In the genomic region with DNA sequence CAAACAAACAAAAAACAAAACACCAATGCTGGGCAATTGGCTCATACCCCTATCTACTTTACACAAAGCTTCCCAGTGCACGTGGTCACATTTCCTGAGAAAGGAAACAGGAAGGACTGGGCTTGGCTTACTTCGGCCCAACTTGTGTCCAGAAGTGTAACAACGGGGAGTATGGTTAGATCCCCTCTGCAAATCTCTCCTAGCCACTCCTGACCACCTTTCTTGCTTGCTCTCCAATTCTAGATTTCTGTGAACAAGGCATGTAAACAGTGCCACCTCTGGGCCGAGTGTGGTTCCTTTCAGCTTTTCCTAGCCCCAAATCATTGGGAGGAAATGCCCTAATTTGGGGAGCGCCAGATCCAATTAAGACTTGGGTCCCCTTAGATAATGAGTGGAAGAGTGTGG, we compare ENCODE assay signal across 9 cellular contexts. TPM values are rescaled to one million over a fixed set of nuclear protein-coding genes. Genes with fewer than 3 reads are reported as not detected.
DNase-seq lines count a peak whose midpoint lies in the region; ATAC-seq, FAIRE-seq and TF ChIP-seq lines count a peak whose summit lies in the region.
"Had no signal": no experiment of that assay in that cellular context is flagged by ENCODE, and none has a peak within 500 bp of the region (broad histone marks: within the 10 kb centered on the region; RNA-seq: fewer than 3 reads in every experiment).

No MANE protein-coding gene starts in this region.

- in situ Hi-C loops in T47D (cut with HindIII; ENCODE audit: low pct_unique_long_range_greater_than_20kb, low sequenced_read_pairs), result no loop called here
- in situ Hi-C loops in HepG2 (cut with HindIII; ENCODE audit: extremely low pct_ligation_motif_present, low pct_unique_long_range_greater_than_20kb), result no loop called here

- H3K4me2 ChIP-seq in HepG2 (ENCODE audit: low read depth, low read length) (no peak overlapping the region), Karpas-422 (ENCODE audit: low read depth, low read length, poor library complexity, severe bottlenecking) (no peak overlapping the region)

- TF ChIP-seq EP300 in HepG2 (IDR thresholded peaks at IDR 0.05; ENCODE audit: low read depth in 2 of 2, low read length in 2 of 2) (no peak), HepG2 (CRISPR knock-in tag; IDR thresholded peaks at IDR 0.05; ENCODE audit: borderline replicate concordance) (no peak)

- H3K9ac ChIP-seq in HepG2 (ENCODE audit: insufficient read depth, low read depth, low read length) (no peak overlapping the region), Karpas-422 (ENCODE audit: low read length) (no peak overlapping the region)

- POLR2A ChIA-PET in HEK293 (lab: Yijun Ruan, JAX), result no interaction called here
- POLR2A ChIA-PET in HepG2 (lab: Yijun Ruan, JAX), result no interaction called here

- H3K9me3 ChIP-seq in HEK293 (ENCODE audit: control insufficient read depth, insufficient read depth, low read depth, low read length) (no peaks in the 10 kb centered on the region), HepG2 (ENCODE audit: low read length) (no peaks in the 10 kb centered on the region), Karpas-422 (ENCODE audit: low read length) (no peaks in the 10 kb centered on the region)

- no peak for TF ChIP-seq POLR2A in HepG2 (IDR thresholded peaks at IDR 0.05; ENCODE audit: insufficient read depth in 1 of 2, low read depth in 2 of 2, low read length in 2 of 2)

- no peak for FAIRE-seq in HepG2 (lab: Jason Lieb, UNC)

- H3K36me3 ChIP-seq in HEK293 (ENCODE audit: control insufficient read depth in 2 of 2, insufficient read depth in 1 of 2, low read length in 2 of 2) (peaks cover 6 to 44% of the 10 kb centered on the region in 2 experiments; a peak in 2 of 3 replicates), HepG2 (replicated peaks in 1 of 2; ENCODE audit: control insufficient read depth in 1 of 2, insufficient read depth in 2 of 2, low read length in 2 of 2) (peaks cover 20 to 42% of the 10 kb centered on the region in 2 experiments; a peak in 4 of 5 replicates), Karpas-422 (ENCODE audit: insufficient read depth, low read length) (no peaks in the 10 kb centered on the region)

- BruUV-seq in HepG2 (replicated peaks; lab: Mats Ljungman, UMichigan), result no TSS peak

- peak; percentile 48; the same call in 1 of the 2 replicates for TF ChIP-seq RAD21 in HepG2 (CRISPR knock-in tag; IDR thresholded peaks at IDR 0.05)

- H3K27ac ChIP-seq in 22Rv1, result no peak overlapping the region
- no peak overlapping the region for H3K27ac ChIP-seq in HEK293 (ENCODE audit: extremely low read depth, low read depth, low read length)
- no peak overlapping the region for H3K27ac ChIP-seq in HepG2 (ENCODE audit: extremely low read length, insufficient read depth, low read length)
- H3K27ac ChIP-seq in Karpas-422 (ENCODE audit: low read length), result no peak overlapping the region

- H3K79me2 ChIP-seq in HepG2 (ENCODE audit: insufficient read depth, low read length) (no peaks in the 10 kb centered on the region), Karpas-422 (ENCODE audit: low read length) (no peaks in the 10 kb centered on the region)

- H3K9me2 ChIP-seq in Karpas-422 (replicated peaks; ENCODE audit: insufficient read depth, low read length), result no peaks in the 10 kb centered on the region

- H3K27me3 ChIP-seq in HepG2 (ENCODE audit: control insufficient read depth in 1 of 2, insufficient read depth in 2 of 2, low read length in 2 of 2), result no peaks in the 10 kb centered on the region
- no peaks in the 10 kb centered on the region for H3K27me3 ChIP-seq in Karpas-422 (ENCODE audit: low read length)

- H3K4me3 ChIP-seq in HEK293 (ENCODE audit: low read depth, low read length), result no peak overlapping the region
- no peak overlapping the region for H3K4me3 ChIP-seq in HepG2 (replicated peaks in 1 of 3; ENCODE audit: insufficient read depth in 1 of 3, low read depth in 2 of 3, low read length in 3 of 3)
- H3K4me3 ChIP-seq in Karpas-422 (ENCODE audit: low read length), result no peak overlapping the region

- peak; percentile 59 to 68 for DNase-seq in T47D (ENCODE audit: low read depth in 1 of 2, low spot score in 1 of 2)
- DNase-seq in HepG2 (ENCODE audit: low spot score), result no peak
- no peak for DNase-seq in hepatic stellate cell (ENCODE audit: low spot score)
- DNase-seq in Karpas-422, result no peak
- DNase-seq in SW 1271 (lab: John Stamatoyannopoulos, UW), result no peak
- DNase-seq: activated naive CD8-positive, alpha-beta T cell treated with anti-CD3 and anti-CD28 coated beads, Interleukin-2, amount 50 U/mL, for 24 hours had no signal

- intact Hi-C loops in HepG2 (cut with micrococcal nuclease; ENCODE audit: unreplicated experiment), result loop anchor here (2.0 kb wide), 1 partner anchor 77 kb away; no protein-coding TSS in a partner anchor

- H2AFZ ChIP-seq in HepG2 (ENCODE audit: low read length) (no peak overlapping the region), Karpas-422 (ENCODE audit: low read length) (no peak overlapping the region)

- 0 out of 3 replicates have a peak, but pooled peaks have one; percentile 45 for ATAC-seq in HepG2
- ATAC-seq in HG02623 (IDR thresholded peaks at IDR 0.05; ENCODE audit: unreplicated experiment), result no peak
- ATAC-seq: activated naive CD8-positive, alpha-beta T cell treated with anti-CD3 and anti-CD28 coated beads, Interleukin-2, amount 50 U/mL, for 24 hours had no signal

- CTCF ChIA-PET in HEK293 (lab: Yijun Ruan, JAX), result interaction anchor here (0.5 to 1.6 kb wide), 8 partner anchors 25 to 283 kb away, joined by 3 to 12 read pairs (median 4); no protein-coding TSS in a partner anchor
- CTCF ChIA-PET in HepG2 (lab: Yijun Ruan, JAX; ENCODE audit: low intra/inter-chr PET ratio, low total read pairs), result interaction anchor here (2.1 kb wide), 1 partner anchor 77 kb away, joined by 15 read pairs; no protein-coding TSS in a partner anchor

- WGBS in HepG2 (ENCODE audit: low lambda C conversion rate), result 93% methylated on average over 5 of the region's 5 CpGs

- peak; percentile 26; the same call in 1 of the 2 replicates for TF ChIP-seq CTCF in 22Rv1 (IDR thresholded peaks at IDR 0.05)
- peak; percentile 63 for TF ChIP-seq CTCF in HEK293 (tag by site-specific recombination; IDR thresholded peaks at IDR 0.05)
- peak; percentile 64 for TF ChIP-seq CTCF in HepG2 (CRISPR knock-in tag; IDR thresholded peaks at IDR 0.05)

- H3K4me1 ChIP-seq in HEK293 (ENCODE audit: control insufficient read depth, insufficient read depth, low read length) (no peaks in the 10 kb centered on the region), HepG2 (ENCODE audit: insufficient read depth, low read length) (no peaks in the 10 kb centered on the region), Karpas-422 (ENCODE audit: low read length) (no peaks in the 10 kb centered on the region)

- no peaks in the 10 kb centered on the region for H4K20me1 ChIP-seq in HepG2 (ENCODE audit: insufficient read depth, low read length)
- no peaks in the 10 kb centered on the region for H4K20me1 ChIP-seq in Karpas-422 (ENCODE audit: insufficient read depth, low read depth, low read length)

RNA-seq across cellular contexts. Expression of a gene that starts 21.0 kb away (rescaled TPM):
- 10.1 and 14.1 TPM in 2 replicates for total RNA-seq in HepG2 (2016; rRNA removed; fragmentation: Illumina TruSeq; extraction: Trizol)
- 2.9 and 3.3 TPM in 2 replicates for total RNA-seq in HepG2 (2016; cell fraction: cytosol; rRNA removed; fragmentation: Illumina TruSeq; extraction: Trizol; ENCODE audit: low read depth)
- total RNA-seq in HepG2 (2016; cell fraction: insoluble cytoplasmic fraction; rRNA removed; fragmentation: Illumina TruSeq; extraction: Trizol), result 9.8 and 14.0 TPM in 2 replicates
- total RNA-seq in HepG2 (2016; cell fraction: membrane; rRNA removed; fragmentation: Illumina TruSeq; extraction: Trizol), result 10.0 and 10.9 TPM in 2 replicates
- total RNA-seq in HepG2 (2016; cell fraction: nucleus; rRNA removed; fragmentation: Illumina TruSeq; extraction: Trizol), result 8.0 and 9.6 TPM in 2 replicates
- polyA plus RNA-seq in HepG2 (2011; rRNA removed), result 6.3 and 7.2 TPM in 2 replicates
- 6.8 and 7.1 TPM in 2 replicates for polyA plus RNA-seq in HepG2 (2011; cell fraction: cytosol; rRNA removed)
- polyA plus RNA-seq in HepG2 (2011; cell fraction: nucleus; rRNA removed), result 4.3 and 4.5 TPM in 2 replicates
- polyA plus RNA-seq in HepG2 (2012), result 7.3 TPM in 2 replicates
- polyA plus RNA-seq in HepG2 (2016; cell fraction: cytosol; fragmentation: Illumina TruSeq; extraction: Trizol; ENCODE audit: low read depth), result 2.3 and 2.6 TPM in 2 replicates
- 10.6 and 11.0 TPM in 2 replicates for polyA plus RNA-seq in HepG2 (2016; cell fraction: insoluble cytoplasmic fraction; fragmentation: Illumina TruSeq; extraction: Trizol; ENCODE audit: low read depth)
- polyA plus RNA-seq in HepG2 (2016; cell fraction: membrane; fragmentation: Illumina TruSeq; extraction: Trizol; ENCODE audit: low read depth), result 5.8 TPM in 2 replicates
- 6.0 and 9.1 TPM in 2 replicates for polyA plus RNA-seq in HepG2 (2016; cell fraction: nucleus; fragmentation: Illumina TruSeq; extraction: Trizol; ENCODE audit: insufficient read depth, low read depth)
- polyA minus RNA-seq in HepG2 (2011; rRNA and poly(A)+ RNA removed; ENCODE audit: low replicate concordance), result 7.4 and 20.0 TPM in 2 replicates
- 5.0 and 6.0 TPM in 2 replicates for polyA minus RNA-seq in HepG2 (2011; cell fraction: cytosol; rRNA and poly(A)+ RNA removed)
- 6.0 and 11.5 TPM in 2 replicates for polyA minus RNA-seq in HepG2 (2011; cell fraction: nucleus; rRNA and poly(A)+ RNA removed)
- 8.3 and 12.0 TPM in 2 replicates for total RNA-seq in Karpas-422 (2014; rRNA removed; shearing (Covaris generic); ENCODE audit: low replicate concordance)

RNA-seq across cellular contexts. Expression of a gene that starts 36.5 kb away (rescaled TPM):
- 1.3 and 2.3 TPM in 2 replicates for total RNA-seq in HepG2 (2016; rRNA removed; fragmentation: Illumina TruSeq; extraction: Trizol)
- total RNA-seq in HepG2 (2016; cell fraction: cytosol; rRNA removed; fragmentation: Illumina TruSeq; extraction: Trizol; ENCODE audit: low read depth), result 0.53 and 0.71 TPM in 2 replicates
- 1.4 and 2.4 TPM in 2 replicates for total RNA-seq in HepG2 (2016; cell fraction: insoluble cytoplasmic fraction; rRNA removed; fragmentation: Illumina TruSeq; extraction: Trizol)
- total RNA-seq in HepG2 (2016; cell fraction: membrane; rRNA removed; fragmentation: Illumina TruSeq; extraction: Trizol), result 1.2 and 1.3 TPM in 2 replicates
- total RNA-seq in HepG2 (2016; cell fraction: nucleus; rRNA removed; fragmentation: Illumina TruSeq; extraction: Trizol), result 2.1 and 2.5 TPM in 2 replicates
- polyA plus RNA-seq in HepG2 (2011; rRNA removed), result 1.7 TPM in 2 replicates
- polyA plus RNA-seq in HepG2 (2011; cell fraction: cytosol; rRNA removed), result 1.2 and 1.6 TPM in 2 replicates
- 1.4 and 1.8 TPM in 2 replicates for polyA plus RNA-seq in HepG2 (2011; cell fraction: nucleus; rRNA removed)
- 1.6 TPM in 2 replicates for polyA plus RNA-seq in HepG2 (2012)
- polyA plus RNA-seq in HepG2 (2016; cell fraction: cytosol; fragmentation: Illumina TruSeq; extraction: Trizol; ENCODE audit: low read depth), result 0.20 and 0.28 TPM in 2 replicates
- 1.5 and 2.1 TPM in 2 replicates for polyA plus RNA-seq in HepG2 (2016; cell fraction: insoluble cytoplasmic fraction; fragmentation: Illumina TruSeq; extraction: Trizol; ENCODE audit: low read depth)
- polyA plus RNA-seq in HepG2 (2016; cell fraction: membrane; fragmentation: Illumina TruSeq; extraction: Trizol; ENCODE audit: low read depth), result 0.54 and 0.77 TPM in 2 replicates
- 0.97 and 2.2 TPM in 2 replicates for polyA plus RNA-seq in HepG2 (2016; cell fraction: nucleus; fragmentation: Illumina TruSeq; extraction: Trizol; ENCODE audit: insufficient read depth, low read depth)
- 1.8 and 4.0 TPM in 2 replicates for polyA minus RNA-seq in HepG2 (2011; rRNA and poly(A)+ RNA removed; ENCODE audit: low replicate concordance)
- polyA minus RNA-seq in HepG2 (2011; cell fraction: cytosol; rRNA and poly(A)+ RNA removed), result 2.5 and 2.7 TPM in 2 replicates
- 4.5 and 7.1 TPM in 2 replicates for polyA minus RNA-seq in HepG2 (2011; cell fraction: nucleus; rRNA and poly(A)+ RNA removed)
- total RNA-seq in Karpas-422 (2014; rRNA removed; shearing (Covaris generic); ENCODE audit: low replicate concordance), result 2.5 and 3.6 TPM in 2 replicates

RNA-seq across cellular contexts. Expression of a gene that starts 45.6 kb away (rescaled TPM):
- total RNA-seq in HepG2 (2016; rRNA removed; fragmentation: Illumina TruSeq; extraction: Trizol), result 30.6 and 39.4 TPM in 2 replicates
- 40.0 and 40.9 TPM in 2 replicates for total RNA-seq in HepG2 (2016; cell fraction: cytosol; rRNA removed; fragmentation: Illumina TruSeq; extraction: Trizol; ENCODE audit: low read depth)
- 23.4 and 36.6 TPM in 2 replicates for total RNA-seq in HepG2 (2016; cell fraction: insoluble cytoplasmic fraction; rRNA removed; fragmentation: Illumina TruSeq; extraction: Trizol)
- 11.2 and 11.4 TPM in 2 replicates for total RNA-seq in HepG2 (2016; cell fraction: membrane; rRNA removed; fragmentation: Illumina TruSeq; extraction: Trizol)
- total RNA-seq in HepG2 (2016; cell fraction: nucleus; rRNA removed; fragmentation: Illumina TruSeq; extraction: Trizol), result 31.1 and 33.1 TPM in 2 replicates
- 13.2 and 18.6 TPM in 2 replicates for polyA plus RNA-seq in HepG2 (2011; rRNA removed)
- polyA plus RNA-seq in HepG2 (2011; cell fraction: cytosol; rRNA removed), result 5.0 and 5.1 TPM in 2 replicates
- polyA plus RNA-seq in HepG2 (2011; cell fraction: nucleus; rRNA removed), result 51.4 and 59.2 TPM in 2 replicates
- 17.9 and 28.3 TPM in 2 replicates for polyA plus RNA-seq in HepG2 (2012)
- 6.7 and 7.7 TPM in 2 replicates for polyA plus RNA-seq in HepG2 (2016; cell fraction: cytosol; fragmentation: Illumina TruSeq; extraction: Trizol; ENCODE audit: low read depth)
- 20.0 and 25.7 TPM in 2 replicates for polyA plus RNA-seq in HepG2 (2016; cell fraction: insoluble cytoplasmic fraction; fragmentation: Illumina TruSeq; extraction: Trizol; ENCODE audit: low read depth)
- polyA plus RNA-seq in HepG2 (2016; cell fraction: membrane; fragmentation: Illumina TruSeq; extraction: Trizol; ENCODE audit: low read depth), result 4.0 and 4.5 TPM in 2 replicates
- polyA plus RNA-seq in HepG2 (2016; cell fraction: nucleus; fragmentation: Illumina TruSeq; extraction: Trizol; ENCODE audit: insufficient read depth, low read depth), result 51.3 and 56.0 TPM in 2 replicates
- 43.7 and 49.7 TPM in 2 replicates for polyA minus RNA-seq in HepG2 (2011; rRNA and poly(A)+ RNA removed; ENCODE audit: low replicate concordance)
- 12.0 and 15.7 TPM in 2 replicates for polyA minus RNA-seq in HepG2 (2011; cell fraction: cytosol; rRNA and poly(A)+ RNA removed)
- polyA minus RNA-seq in HepG2 (2011; cell fraction: nucleus; rRNA and poly(A)+ RNA removed), result 22.4 and 29.6 TPM in 2 replicates
- 16.2 and 16.5 TPM in 2 replicates for total RNA-seq in Karpas-422 (2014; rRNA removed; shearing (Covaris generic); ENCODE audit: low replicate concordance)

Comparison
In these comparisons a context has a peak if more than half of its experiments do, and no peak if none do; other contexts are left out.
1. DNase-seq: peak in T47D (2 of 2); none in HepG2 (single experiment), hepatic stellate cell (single experiment), Karpas-422 (single experiment) and SW 1271 (0 of 2).
2. Peak in every context shown above with its lines, with median percentiles within 50 percentile points of each other: CTCF ChIP-seq.